8 cellular contexts compared by ENCODE assay signal in the genomic region with DNA sequence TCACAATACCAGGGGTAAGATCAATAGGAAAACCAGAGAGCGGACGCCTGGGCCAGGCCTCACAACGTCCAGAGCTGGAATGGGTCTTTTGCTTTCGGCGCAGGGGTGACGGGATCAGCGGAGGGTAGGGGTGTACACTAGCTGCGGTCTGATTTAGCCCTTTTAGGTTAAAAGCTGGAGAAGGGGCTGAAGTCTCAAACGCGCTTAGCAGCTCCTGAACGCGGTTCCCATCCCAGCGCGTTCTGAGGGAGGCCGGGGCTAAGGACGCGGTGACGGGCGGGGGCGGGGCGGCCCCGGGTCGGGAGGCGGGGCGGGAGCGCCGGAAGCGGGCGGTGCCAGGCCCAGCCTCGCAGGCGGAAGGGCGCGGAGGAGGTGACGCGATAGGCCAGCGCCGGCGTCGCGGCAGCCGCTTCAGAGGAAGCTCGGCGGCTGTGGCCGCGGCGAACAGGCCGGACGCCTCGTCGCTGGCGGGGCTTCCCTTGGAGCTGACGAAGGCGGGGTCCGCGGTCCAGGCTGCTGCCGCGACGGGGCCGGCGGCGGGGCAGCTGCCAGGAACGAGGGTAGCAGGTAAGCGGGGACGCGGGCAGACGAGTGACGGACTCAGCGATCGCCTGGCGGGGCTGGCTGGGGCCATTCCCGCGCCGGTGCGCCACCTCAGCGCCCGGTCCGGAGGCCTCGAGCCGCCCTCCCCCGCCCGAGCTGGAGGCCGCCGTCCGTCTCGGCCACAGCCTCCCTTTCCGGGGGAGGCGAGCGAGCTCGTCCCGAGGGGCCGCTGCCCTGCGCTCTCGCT. TPM values are rescaled to one million over a fixed set of nuclear protein-coding genes. Genes with fewer than 3 reads are reported as not detected.
DNase-seq lines count a peak whose midpoint lies in the region; ATAC-seq and TF ChIP-seq lines count a peak whose summit lies in the region.

A gene with protein sequence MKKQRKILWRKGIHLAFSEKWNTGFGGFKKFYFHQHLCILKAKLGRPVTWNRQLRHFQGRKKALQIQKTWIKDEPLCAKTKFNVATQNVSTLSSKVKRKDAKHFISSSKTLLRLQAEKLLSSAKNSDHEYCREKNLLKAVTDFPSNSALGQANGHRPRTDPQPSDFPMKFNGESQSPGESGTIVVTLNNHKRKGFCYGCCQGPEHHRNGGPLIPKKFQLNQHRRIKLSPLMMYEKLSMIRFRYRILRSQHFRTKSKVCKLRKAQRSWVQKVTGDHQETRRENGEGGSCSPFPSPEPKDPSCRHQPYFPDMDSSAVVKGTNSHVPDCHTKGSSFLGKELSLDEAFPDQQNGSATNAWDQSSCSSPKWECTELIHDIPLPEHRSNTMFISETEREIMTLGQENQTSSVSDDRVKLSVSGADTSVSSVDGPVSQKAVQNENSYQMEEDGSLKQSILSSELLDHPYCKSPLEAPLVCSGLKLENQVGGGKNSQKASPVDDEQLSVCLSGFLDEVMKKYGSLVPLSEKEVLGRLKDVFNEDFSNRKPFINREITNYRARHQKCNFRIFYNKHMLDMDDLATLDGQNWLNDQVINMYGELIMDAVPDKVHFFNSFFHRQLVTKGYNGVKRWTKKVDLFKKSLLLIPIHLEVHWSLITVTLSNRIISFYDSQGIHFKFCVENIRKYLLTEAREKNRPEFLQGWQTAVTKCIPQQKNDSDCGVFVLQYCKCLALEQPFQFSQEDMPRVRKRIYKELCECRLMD (plus strand): TSS at position 414 of the 790 bp plus-strand sequence. CDS start 17,262 bp downstream, outside the sequence.

- no peaks in the 10 kb centered on the region for H3K9me3 ChIP-seq in Caco-2
- no peaks in the 10 kb centered on the region for H3K9me3 ChIP-seq in effector memory CD4-positive, alpha-beta T cell (ENCODE audit: control insufficient read depth, low read length)

- CTCF ChIA-PET in Caco-2 (lab: Charles Lee) = interaction anchor here (0.5 to 1.9 kb wide), 4 partner anchors 75 to 156 kb away, joined by 4 to 8 read pairs (median 7); a partner anchor contains a TSS

- BruUV-seq in Caco-2 (replicated peaks; lab: Mats Ljungman, UMichigan) = no TSS peak

- H3K4me3 Mint-ChIP-seq in Caco-2 (ENCODE audit: unreplicated experiment) = peak within 1 kb of the TSS; percentile 90

- DNase-seq in Caco-2 (peak; percentile 87 to 92), HUDEP-2 (lab: John Stamatoyannopoulos, UW; ENCODE audit: unreplicated experiment in 76 of 76) (peak in 75 of 76 experiments; percentile 3 to 90 (median 78)), NOMO-1 treated with DMSO at 0.1 percent for 48 hours (lab: John Stamatoyannopoulos, UW; ENCODE audit: unreplicated experiment) (peak; percentile 93), medulla oblongata (ENCODE audit: extremely low spot score) (peak; percentile 92)
- DNase-seq in activated CD8-positive, alpha-beta memory T cell treated with anti-CD3 and anti-CD28 coated beads for 4 hours (ENCODE audit: low read depth in 2 of 2) = peak; percentile 76 to 77
- DNase-seq in effector memory CD4-positive, alpha-beta T cell = peak; percentile 83 to 84 (median 83)
- peak; percentile 79 to 86 (median 81) for DNase-seq in stimulated activated CD4-positive, alpha-beta T cell treated with anti-CD3 and anti-CD28 coated beads, TNF-alpha, amount 100 ng/mL, for 48 hours (ENCODE audit: low read depth in 3 of 3)

- H3K27ac ChIP-seq in effector memory CD4-positive, alpha-beta T cell (ENCODE audit: insufficient read depth, low read length, poor library complexity, severe bottlenecking) = peak within 1 kb of the TSS; percentile 91

- H3K9me3 Mint-ChIP-seq in Caco-2 (ENCODE audit: unreplicated experiment) = no peaks in the 10 kb centered on the region

- peaks cover 24% of the 10 kb centered on the region for H3K36me3 Mint-ChIP-seq in Caco-2 (ENCODE audit: insufficient read depth, unreplicated experiment)

- no peak for TF ChIP-seq CTCF in Caco-2 (IDR thresholded peaks at IDR 0.05; ENCODE audit: insufficient read depth in 1 of 2, low read depth in 1 of 2, low read length in 1 of 2, severe bottlenecking in 1 of 2, unreplicated experiment in 1 of 2)

- H3K4me3 ChIP-seq in Caco-2 (ENCODE audit: low read depth, low read length) = peak within 1 kb of the TSS; percentile 99
- peak within 1 kb of the TSS; percentile 91 for H3K4me3 ChIP-seq in effector memory CD4-positive, alpha-beta T cell (ENCODE audit: insufficient read depth, low read depth, low read length, poor library complexity, severe bottlenecking)

- H3K27me3 Mint-ChIP-seq in Caco-2 (ENCODE audit: insufficient read depth, unreplicated experiment) = no peaks in the 10 kb centered on the region

- no peaks in the 10 kb centered on the region; the same call in 1 of the 2 replicates for H3K36me3 ChIP-seq in Caco-2 (ENCODE audit: control insufficient read depth, insufficient read depth, low read length)
- no peaks in the 10 kb centered on the region for H3K36me3 ChIP-seq in effector memory CD4-positive, alpha-beta T cell (ENCODE audit: control insufficient read depth, insufficient read depth, low read length)

- H3K27ac Mint-ChIP-seq in Caco-2 (ENCODE audit: unreplicated experiment) = peak within 1 kb of the TSS; percentile 91

- POLR2A ChIA-PET in Caco-2 (lab: Charles Lee) = interaction anchor here (0.6 to 1.6 kb wide), 12 partner anchors 19 to 927 kb away, joined by 3 to 12 read pairs (median 6); a partner anchor contains a TSS

- ATAC-seq in GM21390 (IDR thresholded peaks at IDR 0.05; ENCODE audit: unreplicated experiment) = peak; percentile 86

- no peaks in the 10 kb centered on the region for H3K4me1 ChIP-seq in Caco-2
- peaks cover 11% of the 10 kb centered on the region for H3K4me1 ChIP-seq in effector memory CD4-positive, alpha-beta T cell (ENCODE audit: control insufficient read depth, insufficient read depth, low read length, poor library complexity, severe bottlenecking)

- H3K4me1 Mint-ChIP-seq in Caco-2 (ENCODE audit: low read depth, unreplicated experiment) = no peaks in the 10 kb centered on the region

- intact Hi-C loops in Caco-2 (cut with micrococcal nuclease; ENCODE audit: unreplicated experiment) = loop anchor here (5.0 kb wide), 1 partner anchor 75 kb away; a partner anchor contains a TSS

- H3K27me3 ChIP-seq in Caco-2 (replicated peaks; ENCODE audit: control insufficient read depth, insufficient read depth, low read length) = no peaks in the 10 kb centered on the region
- no peaks in the 10 kb centered on the region for H3K27me3 ChIP-seq in effector memory CD4-positive, alpha-beta T cell (replicated peaks; ENCODE audit: control insufficient read depth, insufficient read depth, low read length, poor library complexity, severe bottlenecking)

RNA-seq across cellular contexts. Expression of the gene that starts here (rescaled TPM):
- 33.6 and 36.8 TPM in 2 replicates for total RNA-seq in Caco-2 (2022)

Comparison
In these comparisons a context has a peak if more than half of its experiments do, and no peak if none do; other contexts are left out.
1. Peak in every context shown above with its lines: DNase-seq, ATAC-seq, H3K4me3 ChIP-seq and H3K27ac ChIP-seq.